10 cellular contexts compared by ENCODE assay signal in genomic region chr18:10353791-10354190, GRCh38.
DNase-seq lines count a peak whose midpoint lies in the region; ATAC-seq and TF ChIP-seq lines count a peak whose summit lies in the region.
"Had no signal": no experiment of that assay in that cellular context is flagged by ENCODE, and none has a peak within 500 bp of the region (broad histone marks: within the 10 kb centered on the region; RNA-seq: fewer than 3 reads in every experiment).

No MANE protein-coding gene starts in this region.

- no peaks in the 10 kb centered on the region for H3K27me3 ChIP-seq in esophagus squamous epithelium

- TF ChIP-seq CTCF in AG10803 (conservative IDR thresholded peaks at IDR 0.05; ENCODE audit: low read length) (no peak), esophagus squamous epithelium (IDR thresholded peaks at IDR 0.05) (no peak), omental fat pad (IDR thresholded peaks at IDR 0.05) (no peak)

- H3K4me3 ChIP-seq in AG10803 (ENCODE audit: low read length), result peak overlapping the region; percentile 6; the same call in 1 of the 2 replicates
- no peak overlapping the region for H3K4me3 ChIP-seq in esophagus squamous epithelium

- TF ChIP-seq POLR2A in esophagus squamous epithelium (IDR thresholded peaks at IDR 0.05), result no peak

- WGBS in esophagus squamous epithelium, 2 donors, result 36 to 48% methylated on average over 2 of the region's 2 CpGs

- no peaks in the 10 kb centered on the region for H3K27me3 Mint-ChIP-seq in activated T-helper 1 cell treated with anti-CD3 and anti-CD28 coated beads, Interleukin-12 subunit alpha, Interleukin-12 subunit beta, Interleukin-2, Interleukin-4 antibody, amounts not matched to agents 30 ng/mL and 10 ng/mL and 1 ng/mL, durations not matched to agents 14 hours and 24 hours and 36 hours (ENCODE audit: insufficient read depth)

- peaks cover 0 to 40% (median 19%) of the 10 kb centered on the region in 3 donors for H3K4me1 ChIP-seq in esophagus squamous epithelium

- no peak overlapping the region for H3K4me3 Mint-ChIP-seq in activated T-helper 1 cell treated with anti-CD3 and anti-CD28 coated beads, Interleukin-12 subunit alpha, Interleukin-12 subunit beta, Interleukin-2, Interleukin-4 antibody, amounts not matched to agents 30 ng/mL and 10 ng/mL and 1 ng/mL, durations not matched to agents 14 hours and 24 hours and 36 hours
- H3K4me3 Mint-ChIP-seq: CD8-positive, alpha-beta T cell; naive B cell had no signal

- peaks cover 28% of the 10 kb centered on the region for H3K9me3 Mint-ChIP-seq in activated T-helper 1 cell treated with anti-CD3 and anti-CD28 coated beads, Interleukin-12 subunit alpha, Interleukin-12 subunit beta, Interleukin-2, Interleukin-4 antibody, amounts not matched to agents 30 ng/mL and 10 ng/mL and 1 ng/mL, durations not matched to agents 14 hours and 24 hours and 36 hours

- intact Hi-C loops in esophagus squamous epithelium (cut with DNase I), result no loop called here
- intact Hi-C loops in activated T-helper 1 cell treated with anti-CD3 and anti-CD28 coated beads, Interleukin-12 subunit alpha, Interleukin-12 subunit beta, Interleukin-2, Interleukin-4 antibody, amounts not matched to agents 30 ng/mL and 10 ng/mL and 1 ng/mL, durations not matched to agents 14 hours and 24 hours and 36 hours (cut with micrococcal nuclease), result no loop called here

- ATAC-seq in omental fat pad (ENCODE audit: low FRiP score) (peak; percentile 82), HG03108 (IDR thresholded peaks at IDR 0.05; ENCODE audit: unreplicated experiment) (no peak), HG02870 (IDR thresholded peaks at IDR 0.05; ENCODE audit: unreplicated experiment) (no peak), GM18873 (IDR thresholded peaks at IDR 0.05; ENCODE audit: low FRiP score, unreplicated experiment) (no peak)
- ATAC-seq: CD8-positive, alpha-beta T cell had no signal

- H3K9me3 ChIP-seq in esophagus squamous epithelium, result peaks cover 0 to 7% (median 0%) of the 10 kb centered on the region in 3 donors

- no peaks in the 10 kb centered on the region for H3K36me3 ChIP-seq in esophagus squamous epithelium

- DNase-seq in AG10803 (ENCODE audit: low read depth), result peak; percentile 82
- DNase-seq in NCI-H69 (lab: John Stamatoyannopoulos, UW), result peak; percentile 80
- no peak for DNase-seq in esophagus squamous epithelium (lab: John Stamatoyannopoulos, UW)
- DNase-seq in omental fat pad (ENCODE audit: low spot score), result no peak
- DNase-seq in activated T-helper 1 cell treated with anti-CD3 and anti-CD28 coated beads, Interleukin-12 subunit alpha, Interleukin-12 subunit beta, Interleukin-2, Interleukin-4 antibody, amounts not matched to agents 30 ng/mL and 10 ng/mL and 1 ng/mL, durations not matched to agents 14 hours and 24 hours and 36 hours (ENCODE audit: low spot score), result no peak
- DNase-seq: CD8-positive, alpha-beta T cell; naive B cell had no signal

- H3K36me3 Mint-ChIP-seq in activated T-helper 1 cell treated with anti-CD3 and anti-CD28 coated beads, Interleukin-12 subunit alpha, Interleukin-12 subunit beta, Interleukin-2, Interleukin-4 antibody, amounts not matched to agents 30 ng/mL and 10 ng/mL and 1 ng/mL, durations not matched to agents 14 hours and 24 hours and 36 hours (ENCODE audit: low read depth), result peaks cover 2% of the 10 kb centered on the region
- H3K36me3 Mint-ChIP-seq: CD8-positive, alpha-beta T cell had no signal

- H3K4me1 Mint-ChIP-seq in activated T-helper 1 cell treated with anti-CD3 and anti-CD28 coated beads, Interleukin-12 subunit alpha, Interleukin-12 subunit beta, Interleukin-2, Interleukin-4 antibody, amounts not matched to agents 30 ng/mL and 10 ng/mL and 1 ng/mL, durations not matched to agents 14 hours and 24 hours and 36 hours (ENCODE audit: low read depth), result no peaks in the 10 kb centered on the region

- H3K27ac ChIP-seq in esophagus squamous epithelium, result peak overlapping the region; percentile 34 to 84 (median 72)

- no peak overlapping the region for H3K27ac Mint-ChIP-seq in activated T-helper 1 cell treated with anti-CD3 and anti-CD28 coated beads, Interleukin-12 subunit alpha, Interleukin-12 subunit beta, Interleukin-2, Interleukin-4 antibody, amounts not matched to agents 30 ng/mL and 10 ng/mL and 1 ng/mL, durations not matched to agents 14 hours and 24 hours and 36 hours
- H3K27ac Mint-ChIP-seq: CD8-positive, alpha-beta T cell had no signal

Comparison
In these comparisons a context has a peak if more than half of its experiments do, and no peak if none do; other contexts are left out.
1. DNase-seq: peak in AG10803 (single experiment) and NCI-H69 (single experiment); none in esophagus squamous epithelium (single experiment), omental fat pad (single experiment) and activated T-helper 1 cell treated with anti-CD3 and anti-CD28 coated beads, Interleukin-12 subunit alpha, Interleukin-12 subunit beta, Interleukin-2, Interleukin-4 antibody, amounts not matched to agents 30 ng/mL and 10 ng/mL and 1 ng/mL, durations not matched to agents 14 hours and 24 hours and 36 hours (single experiment).